In genomic region chr12:6867407-6868210, GRCh38 we compare ENCODE assay signal across 8 cellular contexts. TPM values are rescaled to one million over a fixed set of nuclear protein-coding genes. Genes with fewer than 3 reads are reported as not detected.
DNase-seq lines count a peak whose midpoint lies in the region; ATAC-seq, FAIRE-seq and TF ChIP-seq lines count a peak whose summit lies in the region.

Gene TPI1, plus strand, starts transcription at chr12:6867531. Its CDS starts 36 bp downstream, at chr12:6867567.

- H3K9me3 ChIP-seq in pancreas (no peaks in the 10 kb centered on the region), tibial artery (no peaks in the 10 kb centered on the region)

- H3K36me3 ChIP-seq in pancreas, result peaks cover 0 to 13% (median 0%) of the 10 kb centered on the region in 3 donors
- H3K36me3 ChIP-seq in tibial artery, result peaks cover 28 to 58% (median 43%) of the 10 kb centered on the region in 3 donors

- no peak for TF ChIP-seq CTCF in pancreas (IDR thresholded peaks at IDR 0.05)
- TF ChIP-seq CTCF in tibial artery (IDR thresholded peaks at IDR 0.05), result peak in 1 of 2 experiments; percentile 6

- ATAC-seq in GM21786 (IDR thresholded peaks at IDR 0.05; ENCODE audit: unreplicated experiment) (peak; percentile 56), Right ventricle myocardium inferior (peak; percentile 86), pancreas (peak; percentile 86 to 90 (median 88))

- H3K27me3 ChIP-seq in pancreas (no peaks in the 10 kb centered on the region), tibial artery (no peaks in the 10 kb centered on the region)

- 0% methylated on average over 54 to 87 of the region's 87 CpGs for WGBS in pancreas, 2 donors

- peak; percentile 84 for DNase-seq in EH (ENCODE audit: low read depth)
- peak; percentile 92 for DNase-seq in LoVo (ENCODE audit: low spot score)
- peak; percentile 27 for DNase-seq in SKM-1 treated with dmso at 0.1 percent for 144 hours (lab: John Stamatoyannopoulos, UW; ENCODE audit: unreplicated experiment)
- DNase-seq in activated naive CD8-positive, alpha-beta T cell treated with anti-CD3 and anti-CD28 coated beads, Interleukin-2, amount 50 U/mL, for 16 hours (ENCODE audit: low read depth, low spot score), result peak; percentile 56
- DNase-seq in Right ventricle myocardium inferior (ENCODE audit: missing footprints), result peak; percentile 93
- DNase-seq in pancreas, result peak; percentile 80 to 94 (median 89)
- DNase-seq in tibial artery, result peak; percentile 83 to 94

- H3K4me1 ChIP-seq in pancreas (peaks cover 9 to 27% (median 14%) of the 10 kb centered on the region in 3 donors), tibial artery (peaks cover 0 to 55% (median 44%) of the 10 kb centered on the region in 4 donors)

- H3K4me3 ChIP-seq in pancreas (peak within 1 kb of the TSS; percentile 91 to 100 (median 98)), tibial artery (peak within 1 kb of the TSS; percentile 94 to 100)

- no peak for FAIRE-seq in pancreas (lab: Jason Lieb, UNC)

- H3K27ac ChIP-seq in pancreas (peak within 1 kb of the TSS; percentile 82 to 99 (median 92)), tibial artery (peak within 1 kb of the TSS; percentile 99 to 100)

- intact Hi-C loops in Right ventricle myocardium inferior (cut with DNase I), result no loop called here
- intact Hi-C loops in pancreas (cut with DNase I), result no loop called here
- intact Hi-C loops in tibial artery (cut with DNase I; ENCODE audit: low total_unique reads), result loop anchor here (5.0 kb wide), 2 partner anchors 75 to 100 kb away; partner anchors contain the start of genes C12orf57 and RNU7-1

RNA-seq across cellular contexts. Expression of gene TPI1, which starts in this region (rescaled TPM):
- total RNA-seq in Right ventricle myocardium inferior (832 TPM), pancreas (100 to 1,000 TPM in 4 of 6 donors, 10 to 100 TPM in 2; 88.5 to 211 (median 128) TPM)
- 100 to 1,000 TPM in 1 of 2 donors, 10 to 100 TPM in 1; 93.1 to 247 TPM for polyA plus RNA-seq in pancreas

Comparison
In these comparisons a context has a peak if more than half of its experiments do, and no peak if none do; other contexts are left out.
1. Peak in every context shown above with its lines: DNase-seq, ATAC-seq, H3K4me3 ChIP-seq and H3K27ac ChIP-seq.
2. DNase-seq: peak in every context shown above with its lines; median percentile 93 in Right ventricle myocardium inferior; 92 in LoVo; 89 in pancreas; 88 in tibial artery; 84 in EH; 56 in activated naive CD8-positive, alpha-beta T cell treated with anti-CD3 and anti-CD28 coated beads, Interleukin-2, amount 50 U/mL, for 16 hours; 27 in SKM-1 treated with dmso at 0.1 percent for 144 hours.